In the genomic region with DNA sequence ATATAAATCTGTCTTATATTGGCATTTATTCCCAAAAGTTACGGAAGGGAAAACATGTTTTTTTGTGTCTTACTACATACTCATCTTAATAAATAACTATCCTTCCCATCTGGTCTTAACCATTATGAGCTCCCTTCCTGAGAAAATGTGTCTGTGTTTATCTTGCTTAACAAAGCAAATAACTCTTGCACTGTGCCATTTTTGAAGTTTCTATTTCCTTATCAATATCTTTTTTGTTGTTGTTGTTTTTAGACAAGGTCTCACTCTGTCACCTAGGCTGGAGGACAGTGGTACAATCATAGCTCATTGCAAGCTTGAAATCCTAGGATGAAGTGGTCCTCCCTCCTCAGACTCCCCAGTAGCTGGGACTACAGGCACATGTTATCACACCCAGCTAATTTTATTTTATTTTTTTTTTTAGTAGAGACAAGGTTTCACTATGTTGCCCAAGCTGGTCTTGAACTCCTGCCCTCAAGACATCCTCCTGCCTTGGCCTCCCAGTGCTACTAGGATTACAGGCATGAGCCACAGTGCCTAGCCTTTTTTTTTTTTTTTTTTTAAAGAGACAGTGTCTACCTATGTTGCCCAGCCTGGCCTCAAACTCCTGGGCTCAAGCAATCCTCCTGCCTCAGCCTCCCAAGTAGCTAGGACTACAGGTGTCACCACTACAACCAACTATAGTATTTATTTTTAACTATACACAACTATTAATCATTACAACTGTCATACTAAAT, we compare ENCODE assay signal across 1 cellular context.
TF ChIP-seq lines count a peak whose summit lies in the region.

No MANE protein-coding gene starts in this region.

TF ChIP-seq in GM23338, 12 proteins besides CTCF, POLR2A, EP300 and RAD21 (continued from another document):
- TF ChIP-seq, protein P1, sequence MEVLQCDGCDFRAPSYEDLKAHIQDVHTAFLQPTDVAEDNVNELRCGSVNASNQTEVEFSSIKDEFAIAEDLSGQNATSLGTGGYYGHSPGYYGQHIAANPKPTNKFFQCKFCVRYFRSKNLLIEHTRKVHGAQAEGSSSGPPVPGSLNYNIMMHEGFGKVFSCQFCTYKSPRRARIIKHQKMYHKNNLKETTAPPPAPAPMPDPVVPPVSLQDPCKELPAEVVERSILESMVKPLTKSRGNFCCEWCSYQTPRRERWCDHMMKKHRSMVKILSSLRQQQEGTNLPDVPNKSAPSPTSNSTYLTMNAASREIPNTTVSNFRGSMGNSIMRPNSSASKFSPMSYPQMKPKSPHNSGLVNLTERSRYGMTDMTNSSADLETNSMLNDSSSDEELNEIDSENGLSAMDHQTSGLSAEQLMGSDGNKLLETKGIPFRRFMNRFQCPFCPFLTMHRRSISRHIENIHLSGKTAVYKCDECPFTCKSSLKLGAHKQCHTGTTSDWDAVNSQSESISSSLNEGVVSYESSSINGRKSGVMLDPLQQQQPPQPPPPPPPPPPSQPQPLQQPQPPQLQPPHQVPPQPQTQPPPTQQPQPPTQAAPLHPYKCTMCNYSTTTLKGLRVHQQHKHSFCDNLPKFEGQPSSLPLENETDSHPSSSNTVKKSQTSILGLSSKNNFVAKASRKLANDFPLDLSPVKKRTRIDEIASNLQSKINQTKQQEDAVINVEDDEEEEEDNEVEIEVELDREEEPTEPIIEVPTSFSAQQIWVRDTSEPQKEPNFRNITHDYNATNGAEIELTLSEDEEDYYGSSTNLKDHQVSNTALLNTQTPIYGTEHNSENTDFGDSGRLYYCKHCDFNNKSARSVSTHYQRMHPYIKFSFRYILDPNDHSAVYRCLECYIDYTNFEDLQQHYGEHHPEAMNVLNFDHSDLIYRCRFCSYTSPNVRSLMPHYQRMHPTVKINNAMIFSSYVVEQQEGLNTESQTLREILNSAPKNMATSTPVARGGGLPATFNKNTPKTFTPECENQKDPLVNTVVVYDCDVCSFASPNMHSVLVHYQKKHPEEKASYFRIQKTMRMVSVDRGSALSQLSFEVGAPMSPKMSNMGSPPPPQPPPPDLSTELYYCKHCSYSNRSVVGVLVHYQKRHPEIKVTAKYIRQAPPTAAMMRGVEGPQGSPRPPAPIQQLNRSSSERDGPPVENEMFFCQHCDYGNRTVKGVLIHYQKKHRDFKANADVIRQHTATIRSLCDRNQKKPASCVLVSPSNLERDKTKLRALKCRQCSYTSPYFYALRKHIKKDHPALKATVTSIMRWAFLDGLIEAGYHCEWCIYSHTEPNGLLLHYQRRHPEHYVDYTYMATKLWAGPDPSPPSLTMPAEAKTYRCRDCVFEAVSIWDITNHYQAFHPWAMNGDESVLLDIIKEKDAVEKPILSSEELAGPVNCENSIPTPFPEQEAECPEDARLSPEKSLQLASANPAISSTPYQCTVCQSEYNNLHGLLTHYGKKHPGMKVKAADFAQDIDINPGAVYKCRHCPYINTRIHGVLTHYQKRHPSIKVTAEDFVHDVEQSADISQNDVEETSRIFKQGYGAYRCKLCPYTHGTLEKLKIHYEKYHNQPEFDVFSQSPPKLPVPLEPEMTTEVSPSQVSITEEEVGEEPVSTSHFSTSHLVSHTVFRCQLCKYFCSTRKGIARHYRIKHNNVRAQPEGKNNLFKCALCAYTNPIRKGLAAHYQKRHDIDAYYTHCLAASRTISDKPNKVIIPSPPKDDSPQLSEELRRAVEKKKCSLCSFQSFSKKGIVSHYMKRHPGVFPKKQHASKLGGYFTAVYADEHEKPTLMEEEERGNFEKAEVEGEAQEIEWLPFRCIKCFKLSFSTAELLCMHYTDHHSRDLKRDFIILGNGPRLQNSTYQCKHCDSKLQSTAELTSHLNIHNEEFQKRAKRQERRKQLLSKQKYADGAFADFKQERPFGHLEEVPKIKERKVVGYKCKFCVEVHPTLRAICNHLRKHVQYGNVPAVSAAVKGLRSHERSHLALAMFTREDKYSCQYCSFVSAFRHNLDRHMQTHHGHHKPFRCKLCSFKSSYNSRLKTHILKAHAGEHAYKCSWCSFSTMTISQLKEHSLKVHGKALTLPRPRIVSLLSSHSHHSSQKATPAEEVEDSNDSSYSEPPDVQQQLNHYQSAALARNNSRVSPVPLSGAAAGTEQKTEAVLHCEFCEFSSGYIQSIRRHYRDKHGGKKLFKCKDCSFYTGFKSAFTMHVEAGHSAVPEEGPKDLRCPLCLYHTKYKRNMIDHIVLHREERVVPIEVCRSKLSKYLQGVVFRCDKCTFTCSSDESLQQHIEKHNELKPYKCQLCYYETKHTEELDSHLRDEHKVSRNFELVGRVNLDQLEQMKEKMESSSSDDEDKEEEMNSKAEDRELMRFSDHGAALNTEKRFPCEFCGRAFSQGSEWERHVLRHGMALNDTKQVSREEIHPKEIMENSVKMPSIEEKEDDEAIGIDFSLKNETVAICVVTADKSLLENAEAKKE (CRISPR knock-in tag; IDR thresholded peaks at IDR 0.05), result no peak
- TF ChIP-seq JUNB (IDR thresholded peaks at IDR 0.05; ENCODE audit: unreplicated experiment) (no peak), STAT1 (IDR thresholded peaks at IDR 0.05; ENCODE audit: unreplicated experiment) (no peak), EZH2phosphoT487 (IDR thresholded peaks at IDR 0.05; ENCODE audit: unreplicated experiment) (no peak), EZH2 (IDR thresholded peaks at IDR 0.05; ENCODE audit: low read depth, unreplicated experiment) (no peak), ZNF114 (CRISPR knock-in tag; IDR thresholded peaks at IDR 0.05) (no peak), POLR2AphosphoS5 (IDR thresholded peaks at IDR 0.05; ENCODE audit: low read depth) (no peak), NANOG (IDR thresholded peaks at IDR 0.05; ENCODE audit: borderline replicate concordance) (no peak), ZNF331 (CRISPR knock-in tag; IDR thresholded peaks at IDR 0.05; ENCODE audit: low read depth) (no peak)
- TF ChIP-seq, protein P2, sequence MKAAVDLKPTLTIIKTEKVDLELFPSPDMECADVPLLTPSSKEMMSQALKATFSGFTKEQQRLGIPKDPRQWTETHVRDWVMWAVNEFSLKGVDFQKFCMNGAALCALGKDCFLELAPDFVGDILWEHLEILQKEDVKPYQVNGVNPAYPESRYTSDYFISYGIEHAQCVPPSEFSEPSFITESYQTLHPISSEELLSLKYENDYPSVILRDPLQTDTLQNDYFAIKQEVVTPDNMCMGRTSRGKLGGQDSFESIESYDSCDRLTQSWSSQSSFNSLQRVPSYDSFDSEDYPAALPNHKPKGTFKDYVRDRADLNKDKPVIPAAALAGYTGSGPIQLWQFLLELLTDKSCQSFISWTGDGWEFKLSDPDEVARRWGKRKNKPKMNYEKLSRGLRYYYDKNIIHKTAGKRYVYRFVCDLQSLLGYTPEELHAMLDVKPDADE (IDR thresholded peaks at IDR 0.05), result no peak
